Comparison of ENCODE assay signal across 17 cellular contexts in genomic region chr20:57564951-57565642, GRCh38. TPM values are rescaled to one million over a fixed set of nuclear protein-coding genes. Genes with fewer than 3 reads are reported as not detected.
DNase-seq lines count a peak whose midpoint lies in the region; ATAC-seq, FAIRE-seq and TF ChIP-seq lines count a peak whose summit lies in the region.
"Had no signal": no experiment of that assay in that cellular context is flagged by ENCODE, and none has a peak within 500 bp of the region (broad histone marks: within the 10 kb centered on the region; RNA-seq: fewer than 3 reads in every experiment).

No MANE protein-coding gene starts in this region.

- no peak overlapping the region for H2AFZ ChIP-seq in HepG2 (ENCODE audit: low read length)
- no peak overlapping the region for H2AFZ ChIP-seq in trophoblast cell (ENCODE audit: insufficient read depth, low read length, poor library complexity)
- H2AFZ ChIP-seq: GM23248 had no signal

- BruUV-seq in HepG2 (replicated peaks; lab: Mats Ljungman, UMichigan): no TSS peak

- H3K79me1 ChIP-seq in trophoblast cell (ENCODE audit: low read length): no peaks in the 10 kb centered on the region

- H3K18ac ChIP-seq in trophoblast cell (ENCODE audit: low read length): no peak overlapping the region

- no peak overlapping the region for H3K4ac ChIP-seq in trophoblast cell (ENCODE audit: low read depth, low read length)

- H3K4me3 ChIP-seq in HEK293 (ENCODE audit: low read depth, low read length) (no peak overlapping the region), adipocyte (ENCODE audit: low read length) (peak overlapping the region; percentile 65), HepG2 (replicated peaks in 1 of 3; ENCODE audit: insufficient read depth in 1 of 3, low read depth in 2 of 3, low read length in 3 of 3) (no peak overlapping the region), trophoblast cell (ENCODE audit: low read depth, low read length) (peak overlapping the region; percentile 17), MG63 (no peak overlapping the region)
- H3K4me3 ChIP-seq: GM12878, GM23248 had no signal

- H3K79me2 ChIP-seq in HepG2 (ENCODE audit: insufficient read depth, low read length) (peaks cover 10% of the 10 kb centered on the region), trophoblast cell (ENCODE audit: control insufficient read depth, insufficient read depth, low read length, poor library complexity) (no peaks in the 10 kb centered on the region)

- DNase-seq in adipocyte (ENCODE audit: low read depth) (no peak), HepG2 (ENCODE audit: low spot score) (no peak), trophoblast cell (no peak), G401 (ENCODE audit: low spot score) (no peak), MG63 (no peak)
- no peak for DNase-seq in activated CD4-positive, alpha-beta T cell treated with anti-CD3 and anti-CD28 coated beads for 36 hours
- DNase-seq: DMS53, GM23248, H7 had no signal

- H3K27me3 ChIP-seq in adipocyte (replicated peaks; ENCODE audit: control insufficient read depth, insufficient read depth, low read length): no peaks in the 10 kb centered on the region
- H3K27me3 ChIP-seq in HepG2 (ENCODE audit: control insufficient read depth in 1 of 2, insufficient read depth in 2 of 2, low read length in 2 of 2): peaks cover 0 to 4% of the 10 kb centered on the region in 2 experiments; a peak in 4 of 5 replicates
- H3K27me3 ChIP-seq in trophoblast cell (ENCODE audit: insufficient read depth, low read length): no peaks in the 10 kb centered on the region
- H3K27me3 ChIP-seq in MG63: peaks cover 34% of the 10 kb centered on the region

- in situ Hi-C loops in HepG2 (cut with HindIII; ENCODE audit: extremely low pct_ligation_motif_present, low pct_unique_long_range_greater_than_20kb) (no loop called here), G401 (cut with HindIII; ENCODE audit: low sequenced_read_pairs) (no loop called here)

- H3K27ac Mint-ChIP-seq in activated CD4-positive, alpha-beta T cell treated with anti-CD3 and anti-CD28 coated beads for 36 hours: no peak overlapping the region

- TF ChIP-seq RAD21 in HepG2 (CRISPR knock-in tag; IDR thresholded peaks at IDR 0.05): no peak

- no peak overlapping the region for H3K27ac ChIP-seq in HEK293 (ENCODE audit: extremely low read depth, low read depth, low read length)
- H3K27ac ChIP-seq in HepG2 (ENCODE audit: extremely low read length, insufficient read depth, low read length): peak overlapping the region; percentile 3
- no peak overlapping the region for H3K27ac ChIP-seq in trophoblast cell (ENCODE audit: low read depth, low read length)
- H3K27ac ChIP-seq: 22Rv1, GM23248 had no signal

- POLR2A ChIA-PET in HEK293 (lab: Yijun Ruan, JAX): no interaction called here
- POLR2A ChIA-PET in HepG2 (lab: Yijun Ruan, JAX): interaction anchor here (0.7 to 4.9 kb wide), 4 partner anchors 13 to 38 kb away, joined by 3 to 26 read pairs (median 4); no protein-coding TSS in a partner anchor
- POLR2A ChIA-PET in activated CD4-positive, alpha-beta T cell treated with anti-CD3 and anti-CD28 coated beads for 36 hours (lab: Charles Lee): no interaction called here

- no peak overlapping the region for H2BK120ac ChIP-seq in trophoblast cell (ENCODE audit: insufficient read depth, low read length, poor library complexity)

- TF ChIP-seq EP300 in HepG2 (IDR thresholded peaks at IDR 0.05; ENCODE audit: low read depth in 2 of 2, low read length in 2 of 2) (no peak), HepG2 (CRISPR knock-in tag; IDR thresholded peaks at IDR 0.05; ENCODE audit: borderline replicate concordance) (no peak)

- H3K36me3 Mint-ChIP-seq in activated CD4-positive, alpha-beta T cell treated with anti-CD3 and anti-CD28 coated beads for 36 hours (ENCODE audit: low read depth): no peaks in the 10 kb centered on the region

- H4K20me1 ChIP-seq in HepG2 (ENCODE audit: insufficient read depth, low read length): no peaks in the 10 kb centered on the region; the same call in 1 of the 2 replicates

- H3K27me3 Mint-ChIP-seq in activated CD4-positive, alpha-beta T cell treated with anti-CD3 and anti-CD28 coated beads for 36 hours: peaks cover 15% of the 10 kb centered on the region

- FAIRE-seq in HepG2 (lab: Jason Lieb, UNC): no peak
- FAIRE-seq: GM12878, GM18507 had no signal

- no peak overlapping the region for H2AK5ac ChIP-seq in trophoblast cell (ENCODE audit: low read length)

- H3K14ac ChIP-seq in trophoblast cell (ENCODE audit: low read length): no peak overlapping the region

- H3K4me3 Mint-ChIP-seq in activated CD4-positive, alpha-beta T cell treated with anti-CD3 and anti-CD28 coated beads for 36 hours: no peak overlapping the region

- peak overlapping the region; percentile 15 for H3K9ac ChIP-seq in adipocyte (ENCODE audit: low read length)
- H3K9ac ChIP-seq in HepG2 (ENCODE audit: insufficient read depth, low read depth, low read length): peak overlapping the region; percentile 4; the same call in 1 of the 2 replicates
- no peak overlapping the region for H3K9ac ChIP-seq in trophoblast cell (ENCODE audit: low read length)
- H3K9ac ChIP-seq: GM23248 had no signal

- no peak overlapping the region for H2BK12ac ChIP-seq in trophoblast cell (ENCODE audit: low read length)

- CTCF ChIA-PET in HEK293 (lab: Yijun Ruan, JAX) (interaction anchor here (0.6 to 3.1 kb wide), 4 partner anchors 7 to 25 kb away, joined by 3 to 11 read pairs (median 4); no protein-coding TSS in a partner anchor), HepG2 (lab: Yijun Ruan, JAX; ENCODE audit: low intra/inter-chr PET ratio, low total read pairs) (no interaction called here)
- CTCF ChIA-PET in activated CD4-positive, alpha-beta T cell treated with anti-CD3 and anti-CD28 coated beads for 36 hours (lab: Charles Lee): interaction anchor here (0.7 to 0.9 kb wide), 2 partner anchors 16 to 18 kb away, joined by 3 read pairs; no protein-coding TSS in a partner anchor

- no peak overlapping the region for H2BK5ac ChIP-seq in trophoblast cell (ENCODE audit: low read depth, low read length, poor library complexity)

- no peaks in the 10 kb centered on the region for H3K9me3 Mint-ChIP-seq in activated CD4-positive, alpha-beta T cell treated with anti-CD3 and anti-CD28 coated beads for 36 hours (ENCODE audit: low read depth)

- intact Hi-C loops in HepG2 (cut with micrococcal nuclease; ENCODE audit: unreplicated experiment): no loop called here
- intact Hi-C loops in activated CD4-positive, alpha-beta T cell treated with anti-CD3 and anti-CD28 coated beads for 36 hours (cut with DNase I, micrococcal nuclease): no loop called here

- no peaks in the 10 kb centered on the region for H3K4me1 Mint-ChIP-seq in activated CD4-positive, alpha-beta T cell treated with anti-CD3 and anti-CD28 coated beads for 36 hours

- H4K91ac ChIP-seq in trophoblast cell (ENCODE audit: low read depth, low read length): no peak overlapping the region

- peaks cover 0 to 15% of the 10 kb centered on the region in 2 experiments; a peak in 1 of 3 replicates for H3K36me3 ChIP-seq in HEK293 (ENCODE audit: control insufficient read depth in 2 of 2, insufficient read depth in 1 of 2, low read length in 2 of 2)
- peaks cover 26% of the 10 kb centered on the region for H3K36me3 ChIP-seq in adipocyte (ENCODE audit: control insufficient read depth, insufficient read depth, low read length, severe bottlenecking)
- peaks cover 0 to 22% of the 10 kb centered on the region in 2 experiments; a peak in 2 of 5 replicates for H3K36me3 ChIP-seq in HepG2 (replicated peaks in 1 of 2; ENCODE audit: control insufficient read depth in 1 of 2, insufficient read depth in 2 of 2, low read length in 2 of 2)
- H3K36me3 ChIP-seq in trophoblast cell (ENCODE audit: control insufficient read depth in 1 of 2, insufficient read depth in 2 of 2, low read length in 2 of 2): no peaks in the 10 kb centered on the region
- H3K36me3 ChIP-seq in MG63: no peaks in the 10 kb centered on the region

- H3K4me2 ChIP-seq in HepG2 (ENCODE audit: low read depth, low read length) (peak overlapping the region; percentile 10; the same call in 1 of the 2 replicates), trophoblast cell (ENCODE audit: low read length) (no peak overlapping the region)

- no peak overlapping the region for H3K23ac ChIP-seq in trophoblast cell (ENCODE audit: low read length)

- peak in 1 of 2 experiments; percentile 56; a peak in 2 of 4 replicates for TF ChIP-seq POLR2A in HepG2 (IDR thresholded peaks at IDR 0.05; ENCODE audit: insufficient read depth in 1 of 2, low read depth in 2 of 2, low read length in 2 of 2)

- ATAC-seq in HepG2: no peak
- ATAC-seq in activated CD4-positive, alpha-beta T cell treated with anti-CD3 and anti-CD28 coated beads for 36 hours: no peak
- no peak for ATAC-seq in GM18519 (IDR thresholded peaks at IDR 0.05; ENCODE audit: low FRiP score, unreplicated experiment)
- ATAC-seq: GM12878 had no signal

- H3K4me1 ChIP-seq in HEK293 (ENCODE audit: control insufficient read depth, insufficient read depth, low read length) (no peaks in the 10 kb centered on the region), adipocyte (ENCODE audit: control insufficient read depth, insufficient read depth, low read length) (peaks cover 20% of the 10 kb centered on the region), HepG2 (ENCODE audit: insufficient read depth, low read length) (peaks cover 93% of the 10 kb centered on the region), trophoblast cell (ENCODE audit: control insufficient read depth in 1 of 2, insufficient read depth in 2 of 2, low read length in 2 of 2) (no peaks in the 10 kb centered on the region)

- H4K8ac ChIP-seq in trophoblast cell (ENCODE audit: low read depth, low read length): no peak overlapping the region

- no peaks in the 10 kb centered on the region for H3K9me3 ChIP-seq in HEK293 (ENCODE audit: control insufficient read depth, insufficient read depth, low read depth, low read length)
- H3K9me3 ChIP-seq in adipocyte (ENCODE audit: control insufficient read depth, low read length): no peaks in the 10 kb centered on the region
- no peaks in the 10 kb centered on the region for H3K9me3 ChIP-seq in HepG2 (ENCODE audit: low read length)
- H3K9me3 ChIP-seq in trophoblast cell (ENCODE audit: insufficient read depth, low read depth, low read length): peaks cover 1% of the 10 kb centered on the region
- H3K9me3 ChIP-seq in MG63: no peaks in the 10 kb centered on the region

- TF ChIP-seq CTCF in HEK293 (tag by site-specific recombination; IDR thresholded peaks at IDR 0.05) (no peak), HepG2 (CRISPR knock-in tag; IDR thresholded peaks at IDR 0.05) (no peak)

- no peak overlapping the region for H4K12ac ChIP-seq in trophoblast cell (ENCODE audit: low read depth, low read length)

- 94% methylated on average over 11 of the region's 11 CpGs for WGBS in HepG2 (ENCODE audit: low lambda C conversion rate)
- no CpG with 5 or more reads among the region's 11 CpGs for WGBS in trophoblast cell (ENCODE audit: extremely low coverage, insufficient coverage, insufficient read length)

RNA-seq across cellular contexts. Expression of gene PCK1, which starts 4.2 kb away (rescaled TPM):
- total RNA-seq in HepG2 (2016; rRNA removed; fragmentation: Illumina TruSeq; extraction: Trizol): 5.4 and 12.6 TPM in 2 replicates
- total RNA-seq in HepG2 (2016; cell fraction: cytosol; rRNA removed; fragmentation: Illumina TruSeq; extraction: Trizol; ENCODE audit: low read depth): 3.7 TPM in 2 replicates
- 5.2 and 15.5 TPM in 2 replicates for total RNA-seq in HepG2 (2016; cell fraction: insoluble cytoplasmic fraction; rRNA removed; fragmentation: Illumina TruSeq; extraction: Trizol)
- 3.3 and 3.9 TPM in 2 replicates for total RNA-seq in HepG2 (2016; cell fraction: membrane; rRNA removed; fragmentation: Illumina TruSeq; extraction: Trizol)
- total RNA-seq in HepG2 (2016; cell fraction: nucleus; rRNA removed; fragmentation: Illumina TruSeq; extraction: Trizol): 23.9 and 29.1 TPM in 2 replicates
- polyA plus RNA-seq in HepG2 (2011; rRNA removed): 6.5 and 19.5 TPM in 2 replicates
- polyA plus RNA-seq in HepG2 (2011; cell fraction: cytosol; rRNA removed): 2.9 and 9.4 TPM in 2 replicates
- polyA plus RNA-seq in HepG2 (2011; cell fraction: nucleus; rRNA removed): 21.5 and 61.9 TPM in 2 replicates
- polyA plus RNA-seq in HepG2 (2012): 220 and 303 TPM in 2 replicates
- polyA plus RNA-seq in HepG2 (2016; cell fraction: cytosol; fragmentation: Illumina TruSeq; extraction: Trizol; ENCODE audit: low read depth): 0.43 and 0.67 TPM in 2 replicates
- 5.0 and 5.7 TPM in 2 replicates for polyA plus RNA-seq in HepG2 (2016; cell fraction: insoluble cytoplasmic fraction; fragmentation: Illumina TruSeq; extraction: Trizol; ENCODE audit: low read depth)
- polyA plus RNA-seq in HepG2 (2016; cell fraction: membrane; fragmentation: Illumina TruSeq; extraction: Trizol; ENCODE audit: low read depth): 0.71 and 0.72 TPM in 2 replicates
- polyA plus RNA-seq in HepG2 (2016; cell fraction: nucleus; fragmentation: Illumina TruSeq; extraction: Trizol; ENCODE audit: insufficient read depth, low read depth): 17.4 and 17.7 TPM in 2 replicates
- polyA minus RNA-seq in HepG2 (2011; rRNA and poly(A)+ RNA removed; ENCODE audit: low replicate concordance): 0.12 and 22.5 TPM in 2 replicates
- polyA minus RNA-seq in HepG2 (2011; cell fraction: cytosol; rRNA and poly(A)+ RNA removed): 7.7 and 23.7 TPM in 2 replicates
- 39.8 and 149 TPM in 2 replicates for polyA minus RNA-seq in HepG2 (2011; cell fraction: nucleus; rRNA and poly(A)+ RNA removed)
- polyA plus RNA-seq in trophoblast cell (2013): 0.01 TPM in 1 of 2 replicates, not detected in the other
- 0.49 TPM in 1 of 2 replicates, not detected in the other for total RNA-seq in G401 (2014; rRNA removed; shearing (Covaris generic))
- total RNA-seq in activated CD4-positive, alpha-beta T cell treated with anti-CD3 and anti-CD28 coated beads for 36 hours: not detected
- not detected in 2 replicates for total RNA-seq in MG63 (2014; rRNA removed; shearing (Covaris generic); ENCODE audit: low replicate concordance)
- total RNA-seq: A673, GM23248, H7, HT1080 had no signal
- polyA plus RNA-seq: BJ, GM23248 had no signal

RNA-seq across cellular contexts. Expression of gene CTCFL, which starts 40.2 kb away (rescaled TPM):
- total RNA-seq in HepG2 (2016; rRNA removed; fragmentation: Illumina TruSeq; extraction: Trizol): not detected in 2 replicates
- total RNA-seq in HepG2 (2016; cell fraction: cytosol; rRNA removed; fragmentation: Illumina TruSeq; extraction: Trizol; ENCODE audit: low read depth): not detected in 2 replicates
- total RNA-seq in HepG2 (2016; cell fraction: insoluble cytoplasmic fraction; rRNA removed; fragmentation: Illumina TruSeq; extraction: Trizol): not detected in 2 replicates
- total RNA-seq in HepG2 (2016; cell fraction: membrane; rRNA removed; fragmentation: Illumina TruSeq; extraction: Trizol): not detected in 2 replicates
- total RNA-seq in HepG2 (2016; cell fraction: nucleus; rRNA removed; fragmentation: Illumina TruSeq; extraction: Trizol): not detected in 2 replicates
- polyA plus RNA-seq in HepG2 (2011; rRNA removed): 0.04 and 0.05 TPM in 2 replicates
- 0.03 TPM in 1 of 2 replicates, not detected in the other for polyA plus RNA-seq in HepG2 (2011; cell fraction: cytosol; rRNA removed)
- polyA plus RNA-seq in HepG2 (2011; cell fraction: nucleus; rRNA removed): not detected in 2 replicates
- polyA plus RNA-seq in HepG2 (2012): 0.13 and 0.42 TPM in 2 replicates
- polyA plus RNA-seq in HepG2 (2016; cell fraction: cytosol; fragmentation: Illumina TruSeq; extraction: Trizol; ENCODE audit: low read depth): not detected in 2 replicates
- polyA plus RNA-seq in HepG2 (2016; cell fraction: insoluble cytoplasmic fraction; fragmentation: Illumina TruSeq; extraction: Trizol; ENCODE audit: low read depth): not detected in 2 replicates
- polyA plus RNA-seq in HepG2 (2016; cell fraction: membrane; fragmentation: Illumina TruSeq; extraction: Trizol; ENCODE audit: low read depth): not detected in 2 replicates
- not detected in 2 replicates for polyA plus RNA-seq in HepG2 (2016; cell fraction: nucleus; fragmentation: Illumina TruSeq; extraction: Trizol; ENCODE audit: insufficient read depth, low read depth)
- 0.22 and 0.26 TPM in 2 replicates for polyA minus RNA-seq in HepG2 (2011; rRNA and poly(A)+ RNA removed; ENCODE audit: low replicate concordance)
- polyA minus RNA-seq in HepG2 (2011; cell fraction: cytosol; rRNA and poly(A)+ RNA removed): not detected in 2 replicates
- not detected in 2 replicates for polyA minus RNA-seq in HepG2 (2011; cell fraction: nucleus; rRNA and poly(A)+ RNA removed)
- polyA plus RNA-seq in trophoblast cell (2013): not detected in 2 replicates
- total RNA-seq in G401 (2014; rRNA removed; shearing (Covaris generic)): 0.03 and 0.06 TPM in 2 replicates
- total RNA-seq in activated CD4-positive, alpha-beta T cell treated with anti-CD3 and anti-CD28 coated beads for 36 hours: not detected
- total RNA-seq in MG63 (2014; rRNA removed; shearing (Covaris generic); ENCODE audit: low replicate concordance): not detected in 2 replicates
- total RNA-seq: GM23248, HT1080 had no signal
- polyA plus RNA-seq: BJ, GM23248 had no signal

RNA-seq across cellular contexts. Expression of gene ZBP1, which starts 55.1 kb away (rescaled TPM):
- total RNA-seq in HepG2 (2016; rRNA removed; fragmentation: Illumina TruSeq; extraction: Trizol): not detected in 2 replicates
- not detected in 2 replicates for total RNA-seq in HepG2 (2016; cell fraction: cytosol; rRNA removed; fragmentation: Illumina TruSeq; extraction: Trizol; ENCODE audit: low read depth)
- not detected in 2 replicates for total RNA-seq in HepG2 (2016; cell fraction: insoluble cytoplasmic fraction; rRNA removed; fragmentation: Illumina TruSeq; extraction: Trizol)
- not detected in 2 replicates for total RNA-seq in HepG2 (2016; cell fraction: membrane; rRNA removed; fragmentation: Illumina TruSeq; extraction: Trizol)
- total RNA-seq in HepG2 (2016; cell fraction: nucleus; rRNA removed; fragmentation: Illumina TruSeq; extraction: Trizol): not detected in 2 replicates
- polyA plus RNA-seq in HepG2 (2011; rRNA removed): not detected in 2 replicates
- not detected in 2 replicates for polyA plus RNA-seq in HepG2 (2011; cell fraction: cytosol; rRNA removed)
- not detected in 2 replicates for polyA plus RNA-seq in HepG2 (2011; cell fraction: nucleus; rRNA removed)
- polyA plus RNA-seq in HepG2 (2012): not detected in 2 replicates
- polyA plus RNA-seq in HepG2 (2016; cell fraction: cytosol; fragmentation: Illumina TruSeq; extraction: Trizol; ENCODE audit: low read depth): not detected in 2 replicates
- not detected in 2 replicates for polyA plus RNA-seq in HepG2 (2016; cell fraction: insoluble cytoplasmic fraction; fragmentation: Illumina TruSeq; extraction: Trizol; ENCODE audit: low read depth)
- not detected in 2 replicates for polyA plus RNA-seq in HepG2 (2016; cell fraction: membrane; fragmentation: Illumina TruSeq; extraction: Trizol; ENCODE audit: low read depth)
- polyA plus RNA-seq in HepG2 (2016; cell fraction: nucleus; fragmentation: Illumina TruSeq; extraction: Trizol; ENCODE audit: insufficient read depth, low read depth): not detected in 2 replicates
- not detected in 2 replicates for polyA minus RNA-seq in HepG2 (2011; rRNA and poly(A)+ RNA removed; ENCODE audit: low replicate concordance)
- polyA minus RNA-seq in HepG2 (2011; cell fraction: cytosol; rRNA and poly(A)+ RNA removed): not detected in 2 replicates
- not detected in 2 replicates for polyA minus RNA-seq in HepG2 (2011; cell fraction: nucleus; rRNA and poly(A)+ RNA removed)
- not detected in 2 replicates for polyA plus RNA-seq in trophoblast cell (2013)
- total RNA-seq in G401 (2014; rRNA removed; shearing (Covaris generic)): not detected in 2 replicates
- 1 to 10 TPM in 1 of 2 experiments, under 1 TPM in 1; 0.30 to 1.4 TPM for total RNA-seq in activated CD4-positive, alpha-beta T cell treated with anti-CD3 and anti-CD28 coated beads for 36 hours
- total RNA-seq in MG63 (2014; rRNA removed; shearing (Covaris generic); ENCODE audit: low replicate concordance): not detected in 2 replicates
- total RNA-seq: A673, GM23248, H7, HT1080 had no signal
- polyA plus RNA-seq: BJ, GM23248 had no signal

Comparison
In these comparisons a context has a peak if more than half of its experiments do, and no peak if none do; other contexts are left out.
1. H3K4me3 ChIP-seq: peak in adipocyte (single experiment) and trophoblast cell (single experiment); none in HEK293 (single experiment), HepG2 (0 of 3) and MG63 (single experiment).